ENCODE assay signal across 9 cellular contexts in genomic region chr17:40112191-40112590, GRCh38. TPM values are rescaled to one million over a fixed set of nuclear protein-coding genes. Genes with fewer than 3 reads are reported as not detected.
DNase-seq lines count a peak whose midpoint lies in the region; ATAC-seq and TF ChIP-seq lines count a peak whose summit lies in the region.
"Had no signal": no experiment of that assay in that cellular context is flagged by ENCODE, and none has a peak within 500 bp of the region (broad histone marks: within the 10 kb centered on the region; RNA-seq: fewer than 3 reads in every experiment).

No MANE protein-coding gene starts in this region.

- H3K4me1 ChIP-seq in muscle layer of colon (ENCODE audit: insufficient read depth, low read length), result peaks cover 75% of the 10 kb centered on the region
- H3K4me1 ChIP-seq in tibial artery, result peaks cover 11 to 80% (median 73%) of the 10 kb centered on the region in 4 donors

- ATAC-seq in omental fat pad (ENCODE audit: low FRiP score), result no peak

- H3K4me3 ChIP-seq in muscle layer of colon (ENCODE audit: low read depth in 1 of 2, low read length in 2 of 2) (peak overlapping the region in 1 of 2 donors; percentile 70), tibial artery (peak overlapping the region in 1 of 2 donors; percentile 3)

- no peak overlapping the region for H3K4me3 Mint-ChIP-seq in activated T-cell treated with anti-CD3 and anti-CD28 coated beads, Interleukin-2, amount 50 U/mL, for 24 hours
- H3K4me3 Mint-ChIP-seq in brain, result peak overlapping the region; percentile 5 to 89 (median 86)

- H3K27ac ChIP-seq in muscle layer of colon (ENCODE audit: low read depth, low read length), result peak overlapping the region; percentile 89
- H3K27ac ChIP-seq in tibial artery, result peak overlapping the region; percentile 94 to 98

- H3K27ac Mint-ChIP-seq in activated T-cell treated with anti-CD3 and anti-CD28 coated beads, Interleukin-2, amount 50 U/mL, for 24 hours, result peak overlapping the region; percentile 91
- peak overlapping the region; percentile 88 to 98 (median 96) for H3K27ac Mint-ChIP-seq in brain

- H3K36me3 ChIP-seq in muscle layer of colon (ENCODE audit: insufficient read depth, low read length) (no peaks in the 10 kb centered on the region), tibial artery (no peaks in the 10 kb centered on the region)

- no peaks in the 10 kb centered on the region for H3K27me3 ChIP-seq in muscle layer of colon (ENCODE audit: control insufficient read depth in 1 of 2, insufficient read depth in 2 of 2, low read length in 2 of 2)
- no peaks in the 10 kb centered on the region for H3K27me3 ChIP-seq in tibial artery

- intact Hi-C loops in tibial artery (cut with DNase I; ENCODE audit: low total_unique reads), result loop anchor here (5.0 kb wide), 2 partner anchors 50 to 55 kb away; partner anchors contain the start of gene THRA

- no peak for TF ChIP-seq CTCF in brain (conservative IDR thresholded peaks at IDR 0.05)
- no peak for TF ChIP-seq CTCF in tibial artery (IDR thresholded peaks at IDR 0.05)
- no peak for TF ChIP-seq CTCF in omental fat pad (IDR thresholded peaks at IDR 0.05)

- DNase-seq in activated T-cell treated with anti-CD3 and anti-CD28 coated beads, Interleukin-2, amount 50 U/mL, for 24 hours, result no peak
- DNase-seq in activated T-cell treated with anti-CD3 and anti-CD28 coated beads for 4 hours, result no peak
- DNase-seq in tibial artery, result peak in 1 of 2 donors; percentile 54
- DNase-seq in NCI-H2196 (lab: John Stamatoyannopoulos, UW; ENCODE audit: unreplicated experiment), result no peak
- no peak for DNase-seq in D341Med (ENCODE audit: low spot score)
- DNase-seq in omental fat pad (ENCODE audit: low spot score), result no peak
- DNase-seq: activated gamma-delta T cell had no signal

- no peaks in the 10 kb centered on the region for H3K27me3 Mint-ChIP-seq in activated T-cell treated with anti-CD3 and anti-CD28 coated beads, Interleukin-2, amount 50 U/mL, for 24 hours
- no peaks in the 10 kb centered on the region for H3K27me3 Mint-ChIP-seq in brain

- peaks cover 67% of the 10 kb centered on the region for H3K4me1 Mint-ChIP-seq in activated T-cell treated with anti-CD3 and anti-CD28 coated beads, Interleukin-2, amount 50 U/mL, for 24 hours (ENCODE audit: low read depth)
- H3K4me1 Mint-ChIP-seq in brain, result peaks cover 81% of the 10 kb centered on the region

- no peaks in the 10 kb centered on the region for H3K36me3 Mint-ChIP-seq in activated T-cell treated with anti-CD3 and anti-CD28 coated beads, Interleukin-2, amount 50 U/mL, for 24 hours (ENCODE audit: low read depth)
- no peaks in the 10 kb centered on the region for H3K36me3 Mint-ChIP-seq in brain

- H3K9me3 Mint-ChIP-seq in activated T-cell treated with anti-CD3 and anti-CD28 coated beads, Interleukin-2, amount 50 U/mL, for 24 hours, result no peaks in the 10 kb centered on the region
- H3K9me3 Mint-ChIP-seq in brain, result peaks cover 0 to 2% (median 0%) of the 10 kb centered on the region in 5 experiments

- peak overlapping the region; percentile 49 for H3K9ac ChIP-seq in muscle layer of colon (ENCODE audit: low read length)

- H3K9me3 ChIP-seq in muscle layer of colon (ENCODE audit: low read length), result no peaks in the 10 kb centered on the region
- no peaks in the 10 kb centered on the region for H3K9me3 ChIP-seq in tibial artery

RNA-seq across cellular contexts. Expression of gene MSL1, which starts 9.6 kb away (rescaled TPM):
- 94.4 TPM for polyA plus RNA-seq in brain (ENCODE audit: insufficient read depth, low read depth, low replicate concordance)
- 100 to 1,000 TPM in 1 of 4 donors, 10 to 100 TPM in 3; 50.2 to 139 (median 61.9) TPM for total RNA-seq in omental fat pad

RNA-seq across cellular contexts. Expression of gene NR1D1, which starts 11.8 kb away (rescaled TPM):
- polyA plus RNA-seq in brain (ENCODE audit: insufficient read depth, low read depth, low replicate concordance), result 43.8 TPM
- 1 to 10 TPM; 3.1 to 9.3 (median 7.0) TPM for total RNA-seq in omental fat pad

RNA-seq across cellular contexts. Expression of gene CASC3, which starts 28.1 kb away (rescaled TPM):
- 150 TPM for polyA plus RNA-seq in brain (ENCODE audit: insufficient read depth, low read depth, low replicate concordance)
- total RNA-seq in omental fat pad, result 10 to 100 TPM; 36.6 to 77.6 (median 51.1) TPM

RNA-seq across cellular contexts. Expression of gene THRA, which starts 49.4 kb away (rescaled TPM):
- polyA plus RNA-seq in brain (ENCODE audit: insufficient read depth, low read depth, low replicate concordance), result 176 TPM
- total RNA-seq in omental fat pad, result 10 to 100 TPM; 35.7 to 87.2 (median 55.2) TPM

RNA-seq across cellular contexts. Expression of gene MED24, which starts 58.0 kb away (rescaled TPM):
- 95.0 TPM for polyA plus RNA-seq in brain (ENCODE audit: insufficient read depth, low read depth, low replicate concordance)
- total RNA-seq in omental fat pad, result 10 to 100 TPM; 40.0 to 53.6 (median 49.2) TPM
